Comparison of ENCODE assay signal across 1 cellular context in genomic region chr16:56657555-56658430, GRCh38.
A peak's percentile ranks its signal among the peaks of the same experiment; 100 is the strongest.
TF ChIP-seq lines count a peak whose summit lies in the region.

Gene MT1F (plus strand): TSS chr16:56657959. CDS start chr16:56658059, 100 bp downstream.

TF ChIP-seq in WTC11, 78 proteins besides CTCF, POLR2A, EP300 and RAD21 (continued from another document):
- TF ChIP-seq AFF4 (CRISPR knock-in tag; IDR thresholded peaks at IDR 0.05; ENCODE audit: borderline replicate concordance) (peak; percentile 47; the same call in 1 of the 2 replicates), ZNF281 (CRISPR knock-in tag; IDR thresholded peaks at IDR 0.05) (no peak), ZNF138 (CRISPR knock-in tag; conservative IDR thresholded peaks at IDR 0.05) (no peak), FOXP4 (CRISPR knock-in tag; IDR thresholded peaks at IDR 0.05) (peak; percentile 18; the same call in 1 of the 2 replicates), CBFB (CRISPR knock-in tag; IDR thresholded peaks at IDR 0.05; ENCODE audit: low read depth) (0 out of 2 replicates have a peak, but pooled peaks have one; percentile 62), TEAD4 (CRISPR knock-in tag; IDR thresholded peaks at IDR 0.05) (no peak), ELF4 (CRISPR knock-in tag; IDR thresholded peaks at IDR 0.05; ENCODE audit: low read depth) (no peak), ZNF219 (CRISPR knock-in tag; IDR thresholded peaks at IDR 0.05; ENCODE audit: borderline replicate concordance) (no peak), OVOL2 (CRISPR knock-in tag; IDR thresholded peaks at IDR 0.05; ENCODE audit: borderline replicate concordance) (no peak), AR (CRISPR knock-in tag; IDR thresholded peaks at IDR 0.05) (no peak), ESRRA (CRISPR knock-in tag; IDR thresholded peaks at IDR 0.05; ENCODE audit: borderline replicate concordance) (no peak), ETV6 (CRISPR knock-in tag; IDR thresholded peaks at IDR 0.05) (0 out of 2 replicates have a peak, but pooled peaks have one; percentile 22), FOXP1 (CRISPR knock-in tag; IDR thresholded peaks at IDR 0.05; ENCODE audit: borderline replicate concordance) (no peak), MAX (CRISPR knock-in tag; IDR thresholded peaks at IDR 0.05) (0 out of 2 replicates have a peak, but pooled peaks have one; percentile 17), ZMAT4 (CRISPR knock-in tag; IDR thresholded peaks at IDR 0.05) (no peak), GABPB1 (CRISPR knock-in tag; IDR thresholded peaks at IDR 0.05) (no peak)
